ENCODE assay signal across 2 cellular contexts in genomic region chr21:34483854-34484253, GRCh38. TPM values are rescaled to one million over a fixed set of nuclear protein-coding genes. Genes with fewer than 3 reads are reported as not detected.
"Had no signal": no experiment of that assay in that cellular context is flagged by ENCODE, and none has a peak within 500 bp of the region (broad histone marks: within the 10 kb centered on the region; RNA-seq: fewer than 3 reads in every experiment).

No MANE protein-coding gene starts in this region.

RNA-seq across cellular contexts. Expression of gene KCNE1, which starts 28.2 kb away (rescaled TPM):
- total RNA-seq: HT1080 had no signal
- polyA plus RNA-seq: IgD-negative memory B cell had no signal
